In the genomic region with DNA sequence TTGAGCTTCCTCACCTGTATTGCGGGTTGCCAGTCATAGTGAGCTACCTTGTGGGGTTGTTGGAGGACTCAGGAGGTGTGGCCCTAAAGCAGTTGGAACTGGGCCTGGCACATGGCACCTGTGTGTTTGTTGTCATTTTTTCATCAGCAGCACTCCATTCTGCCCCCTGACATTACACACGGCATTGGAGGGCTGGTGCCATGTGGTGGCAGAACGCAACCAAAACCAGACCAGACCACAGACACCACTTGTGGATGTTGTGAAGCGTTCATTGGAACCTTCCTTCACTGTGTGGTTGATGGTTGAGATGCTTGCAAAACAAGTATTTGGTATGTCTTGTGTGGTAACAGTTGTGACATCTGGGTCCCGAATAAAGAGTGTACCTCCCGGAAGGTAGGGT, we compare ENCODE assay signal across 23 cellular contexts.
DNase-seq lines count a peak whose midpoint lies in the region; ATAC-seq lines count a peak whose summit lies in the region.
"Had no signal": no experiment of that assay in that cellular context is flagged by ENCODE, and none has a peak within 500 bp of the region (broad histone marks: within the 10 kb centered on the region; RNA-seq: fewer than 3 reads in every experiment).

No MANE protein-coding gene starts in this region.

- no peaks in the 10 kb centered on the region for H3K36me3 Mint-ChIP-seq in activated naive CD8-positive, alpha-beta T cell treated with anti-CD3 and anti-CD28 coated beads, Interleukin-2, amount 10 ng/mL, durations not matched to agents 7 days and 5 days
- no peaks in the 10 kb centered on the region for H3K36me3 Mint-ChIP-seq in natural killer cell treated with Interleukin-12 subunit alpha and Interleukin-12 subunit beta and Interleukin-15 and Interleukin-18, amount 100 ng/mL, for 72 hours
- no peaks in the 10 kb centered on the region for H3K36me3 Mint-ChIP-seq in activated naive CD4-positive, alpha-beta T cell treated with anti-CD3 and anti-CD28 coated beads, Interleukin-2, amount 10 ng/mL, durations not matched to agents 7 days and 5 days

- peaks cover 6% of the 10 kb centered on the region for H3K4me1 Mint-ChIP-seq in activated naive CD8-positive, alpha-beta T cell treated with anti-CD3 and anti-CD28 coated beads, Interleukin-2, amount 10 ng/mL, durations not matched to agents 7 days and 5 days
- peaks cover 8 to 13% of the 10 kb centered on the region in 2 donors for H3K4me1 Mint-ChIP-seq in natural killer cell treated with Interleukin-12 subunit alpha and Interleukin-12 subunit beta and Interleukin-15 and Interleukin-18, amount 100 ng/mL, for 72 hours (ENCODE audit: low read depth in 2 of 2)
- no peaks in the 10 kb centered on the region for H3K4me1 Mint-ChIP-seq in activated naive CD4-positive, alpha-beta T cell treated with anti-CD3 and anti-CD28 coated beads, Interleukin-2, amount 10 ng/mL, durations not matched to agents 7 days and 5 days

- H3K27me3 Mint-ChIP-seq in activated naive CD8-positive, alpha-beta T cell treated with anti-CD3 and anti-CD28 coated beads, Interleukin-2, amount 10 ng/mL, durations not matched to agents 7 days and 5 days = peaks cover 13% of the 10 kb centered on the region
- peaks cover 11 to 21% of the 10 kb centered on the region in 2 donors for H3K27me3 Mint-ChIP-seq in natural killer cell treated with Interleukin-12 subunit alpha and Interleukin-12 subunit beta and Interleukin-15 and Interleukin-18, amount 100 ng/mL, for 72 hours
- peaks cover 35% of the 10 kb centered on the region for H3K27me3 Mint-ChIP-seq in activated naive CD4-positive, alpha-beta T cell treated with anti-CD3 and anti-CD28 coated beads, Interleukin-2, amount 10 ng/mL, durations not matched to agents 7 days and 5 days

- ATAC-seq in GM18498 (IDR thresholded peaks at IDR 0.05; ENCODE audit: unreplicated experiment) (peak; percentile 69), GM21360 (IDR thresholded peaks at IDR 0.05; ENCODE audit: unreplicated experiment) (no peak)
- no peak for ATAC-seq in activated naive CD8-positive, alpha-beta T cell treated with anti-CD3 and anti-CD28 coated beads, Interleukin-2, amount 10 ng/mL, durations not matched to agents 7 days and 5 days (ENCODE audit: low read depth)
- ATAC-seq in natural killer cell treated with Interleukin-12 subunit alpha and Interleukin-12 subunit beta and Interleukin-15 and Interleukin-18, amount 100 ng/mL, for 72 hours = peak; percentile 87 to 88

- peaks cover 3% of the 10 kb centered on the region for H3K9me3 Mint-ChIP-seq in activated naive CD8-positive, alpha-beta T cell treated with anti-CD3 and anti-CD28 coated beads, Interleukin-2, amount 10 ng/mL, durations not matched to agents 7 days and 5 days
- H3K9me3 Mint-ChIP-seq in natural killer cell treated with Interleukin-12 subunit alpha and Interleukin-12 subunit beta and Interleukin-15 and Interleukin-18, amount 100 ng/mL, for 72 hours = peaks cover 4% of the 10 kb centered on the region
- no peaks in the 10 kb centered on the region for H3K9me3 Mint-ChIP-seq in activated naive CD4-positive, alpha-beta T cell treated with anti-CD3 and anti-CD28 coated beads, Interleukin-2, amount 10 ng/mL, durations not matched to agents 7 days and 5 days
- H3K9me3 Mint-ChIP-seq: activated naive CD4-positive, alpha-beta T cell treated with anti-CD3 and anti-CD28 coated beads for 36 hours; nephron; T-helper 1 cell treated with Interleukin-12 subunit alpha and Interleukin-12 subunit beta and Interleukin-4 antibody, amounts not matched to agents 30 μg/mL and 1 μg/mL, for 36 hours had no signal

- peak; percentile 62 for DNase-seq in DMS79 (lab: John Stamatoyannopoulos, UW)
- no peak for DNase-seq in activated naive CD8-positive, alpha-beta T cell treated with anti-CD3 and anti-CD28 coated beads, Interleukin-2, amount 10 ng/mL, durations not matched to agents 7 days and 5 days
- no peak for DNase-seq in natural killer cell treated with Interleukin-12 subunit alpha and Interleukin-12 subunit beta and Interleukin-15 and Interleukin-18, amount 100 ng/mL, for 72 hours (ENCODE audit: low spot score)
- DNase-seq in AG20443 (ENCODE audit: low spot score) = no peak
- DNase-seq in activated naive CD4-positive, alpha-beta T cell treated with anti-CD3 and anti-CD28 coated beads, Interleukin-2, amount 10 ng/mL, durations not matched to agents 7 days and 5 days = no peak
- DNase-seq in activated effector memory CD4-positive, alpha-beta T cell treated with anti-CD3 and anti-CD28 coated beads, Interleukin-2, amount 50 U/mL, for 16 hours = no peak
- DNase-seq: activated naive CD4-positive, alpha-beta T cell treated with anti-CD3 and anti-CD28 coated beads for 36 hours; anterior cingulate cortex; Caco-2; cortex of kidney; head of caudate nucleus; KG1; kidney; MM.1S; NCI-H1417 treated with DMSO at 0.1 percent for 48 hours; NCI-H446; ovary; retina; small intestine had no signal

- no peak overlapping the region for H3K4me3 Mint-ChIP-seq in activated naive CD8-positive, alpha-beta T cell treated with anti-CD3 and anti-CD28 coated beads, Interleukin-2, amount 10 ng/mL, durations not matched to agents 7 days and 5 days
- H3K4me3 Mint-ChIP-seq in natural killer cell treated with Interleukin-12 subunit alpha and Interleukin-12 subunit beta and Interleukin-15 and Interleukin-18, amount 100 ng/mL, for 72 hours = peak overlapping the region; percentile 22
- no peak overlapping the region for H3K4me3 Mint-ChIP-seq in activated naive CD4-positive, alpha-beta T cell treated with anti-CD3 and anti-CD28 coated beads, Interleukin-2, amount 10 ng/mL, durations not matched to agents 7 days and 5 days
- H3K4me3 Mint-ChIP-seq: activated naive CD4-positive, alpha-beta T cell treated with anti-CD3 and anti-CD28 coated beads for 36 hours; nephron; T-helper 1 cell treated with Interleukin-12 subunit alpha and Interleukin-12 subunit beta and Interleukin-4 antibody, amounts not matched to agents 30 μg/mL and 1 μg/mL, for 36 hours had no signal

- POLR2A ChIA-PET in activated naive CD8-positive, alpha-beta T cell treated with anti-CD3 and anti-CD28 coated beads, Interleukin-2, amount 10 ng/mL, durations not matched to agents 7 days and 5 days (lab: Charles Lee) = no interaction called here

- H3K27ac Mint-ChIP-seq in activated naive CD8-positive, alpha-beta T cell treated with anti-CD3 and anti-CD28 coated beads, Interleukin-2, amount 10 ng/mL, durations not matched to agents 7 days and 5 days = peak overlapping the region; percentile 68
- H3K27ac Mint-ChIP-seq in natural killer cell treated with Interleukin-12 subunit alpha and Interleukin-12 subunit beta and Interleukin-15 and Interleukin-18, amount 100 ng/mL, for 72 hours = peak overlapping the region in 1 of 2 donors; percentile 30
- no peak overlapping the region for H3K27ac Mint-ChIP-seq in activated naive CD4-positive, alpha-beta T cell treated with anti-CD3 and anti-CD28 coated beads, Interleukin-2, amount 10 ng/mL, durations not matched to agents 7 days and 5 days
- H3K27ac Mint-ChIP-seq: activated naive CD4-positive, alpha-beta T cell treated with anti-CD3 and anti-CD28 coated beads for 36 hours; nephron; T-helper 1 cell treated with Interleukin-12 subunit alpha and Interleukin-12 subunit beta and Interleukin-4 antibody, amounts not matched to agents 30 μg/mL and 1 μg/mL, for 36 hours had no signal

- CTCF ChIA-PET in activated naive CD4-positive, alpha-beta T cell treated with anti-CD3 and anti-CD28 coated beads, Interleukin-2, amount 10 ng/mL, durations not matched to agents 7 days and 5 days (lab: Charles Lee) = no interaction called here

Comparison
In these comparisons a context has a peak if more than half of its experiments do, and no peak if none do; other contexts are left out.
1. ATAC-seq: peak in GM18498 (single experiment) and natural killer cell treated with Interleukin-12 subunit alpha and Interleukin-12 subunit beta and Interleukin-15 and Interleukin-18, amount 100 ng/mL, for 72 hours (2 of 2); none in activated naive CD8-positive, alpha-beta T cell treated with anti-CD3 and anti-CD28 coated beads, Interleukin-2, amount 10 ng/mL, durations not matched to agents 7 days and 5 days (single experiment) and GM21360 (single experiment).